In genomic region chr5:61802456-61802855, GRCh38 we compare ENCODE assay signal across 22 cellular contexts.
DNase-seq lines count a peak whose midpoint lies in the region; ATAC-seq and TF ChIP-seq lines count a peak whose summit lies in the region.
"Had no signal": no experiment of that assay in that cellular context is flagged by ENCODE, and none has a peak within 500 bp of the region (broad histone marks: within the 10 kb centered on the region; RNA-seq: fewer than 3 reads in every experiment).

No MANE protein-coding gene starts in this region.

- ATAC-seq in mucosa of descending colon (peak; percentile 46), HG02870 (IDR thresholded peaks at IDR 0.05; ENCODE audit: unreplicated experiment) (no peak)
- ATAC-seq: HCT116, T-cell had no signal

- peak; percentile 28 for DNase-seq in NCI-H2029 (lab: John Stamatoyannopoulos, UW)
- no peak for DNase-seq in NCI-H2029 treated with DMSO at 0.1 percent for 48 hours (lab: John Stamatoyannopoulos, UW)
- DNase-seq in NCI-H2171 (lab: John Stamatoyannopoulos, UW), result peak; percentile 28
- peak; percentile 2 for DNase-seq in SW480 (ENCODE audit: low spot score)
- DNase-seq in mucosa of descending colon, result no peak
- no peak for DNase-seq in EL
- DNase-seq in UCSD-AML1 (lab: John Stamatoyannopoulos, UW; ENCODE audit: unreplicated experiment), result no peak
- DNase-seq: BE2C; CD4-positive, CD25-positive, alpha-beta regulatory T cell; COR-L47; DMS153; GM23248; KBM-7; MV-4-11; NCI-H1417; NCI-H1930; NCI-H510A treated with DMSO at 0.1 percent for 48 hours; Right ventricle myocardium superior; SK-N-SH; T-cell had no signal

- intact Hi-C loops in mucosa of descending colon (cut with DNase I, micrococcal nuclease), result no loop called here

- H3K9me3 ChIP-seq in mucosa of descending colon, result no peaks in the 10 kb centered on the region
- H3K9me3 ChIP-seq: BE2C, SK-N-SH had no signal

- no peak for TF ChIP-seq CTCF in mucosa of descending colon (IDR thresholded peaks at IDR 0.05)

- H3K4me3 ChIP-seq in mucosa of descending colon, result no peak overlapping the region
- H3K4me3 ChIP-seq: GM23248 had no signal

- H3K4me1 ChIP-seq in mucosa of descending colon (ENCODE audit: low read depth), result no peaks in the 10 kb centered on the region
- H3K4me1 ChIP-seq: BE2C had no signal

- H3K36me3 ChIP-seq in mucosa of descending colon (ENCODE audit: low read depth), result no peaks in the 10 kb centered on the region
- H3K36me3 ChIP-seq: BE2C had no signal

Comparison
In these comparisons a context has a peak if more than half of its experiments do, and no peak if none do; other contexts are left out.
1. DNase-seq: peak in NCI-H2029 (single experiment), NCI-H2171 (single experiment) and SW480 (single experiment); none in NCI-H2029 treated with DMSO at 0.1 percent for 48 hours (single experiment), mucosa of descending colon (0 of 3), EL (single experiment) and UCSD-AML1 (single experiment).